ENCODE assay signal across 8 cellular contexts in the genomic region with DNA sequence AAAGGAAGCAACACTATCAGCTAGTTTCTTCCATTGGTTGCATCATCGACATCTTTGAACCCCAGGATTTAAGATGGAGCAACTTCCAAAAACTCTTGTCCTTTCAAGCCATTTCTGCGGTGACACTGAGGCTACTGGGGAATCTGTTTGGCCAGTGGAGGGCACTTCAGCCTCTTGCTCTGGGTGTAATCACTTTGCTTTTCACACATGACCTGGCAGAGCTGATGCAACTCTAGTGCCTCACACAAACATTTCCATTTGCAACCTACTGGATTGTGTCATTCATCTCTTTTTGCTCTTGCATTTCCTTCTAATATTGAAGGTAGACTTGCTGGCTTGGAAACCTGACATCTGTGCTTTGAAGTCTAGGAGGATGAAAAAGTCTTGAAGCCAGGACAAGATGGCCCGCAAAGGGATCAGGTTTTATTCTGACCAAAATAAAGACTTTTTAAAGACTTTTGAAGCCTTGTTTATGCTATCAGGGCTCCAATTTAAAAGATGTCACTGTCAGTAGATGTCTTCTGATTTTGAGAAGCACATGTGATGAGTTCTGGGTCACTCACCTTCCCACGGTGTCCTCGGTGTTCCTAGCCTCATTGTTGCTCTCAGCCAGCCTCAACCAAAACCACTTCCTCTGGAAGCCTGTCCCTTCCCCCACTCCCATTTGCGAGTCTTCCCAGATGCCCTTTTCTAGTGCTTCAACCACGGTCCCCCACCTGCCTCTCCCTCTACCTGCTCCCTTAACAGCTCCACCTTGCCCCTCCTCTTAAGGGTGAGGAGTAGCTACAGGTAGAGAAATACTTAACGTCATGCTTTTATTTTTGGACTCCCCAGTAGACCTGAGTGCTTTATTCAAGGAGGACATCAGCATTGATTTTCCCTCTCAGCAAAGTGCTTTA.
DNase-seq lines count a peak whose midpoint lies in the region; ATAC-seq and TF ChIP-seq lines count a peak whose summit lies in the region.

No MANE protein-coding gene starts in this region.

- H3K27me3 ChIP-seq in iPS DF 6.9 (ENCODE audit: control insufficient read depth, insufficient read depth, low read length) (no peaks in the 10 kb centered on the region), thyroid gland (no peaks in the 10 kb centered on the region)

- no peaks in the 10 kb centered on the region for H3K4me1 ChIP-seq in iPS DF 6.9 (ENCODE audit: control insufficient read depth, insufficient read depth, low read length)
- H3K4me1 ChIP-seq in thyroid gland = peaks cover 6 to 9% of the 10 kb centered on the region in 2 donors

- H3K36me3 ChIP-seq in iPS DF 6.9 (ENCODE audit: control insufficient read depth, insufficient read depth, low read length) (no peaks in the 10 kb centered on the region), thyroid gland (no peaks in the 10 kb centered on the region)

- ATAC-seq in GM21576 (IDR thresholded peaks at IDR 0.05; ENCODE audit: unreplicated experiment) = peak; percentile 75

- no peaks in the 10 kb centered on the region for H3K36me3 Mint-ChIP-seq in Calu3 (ENCODE audit: insufficient read depth, unreplicated experiment)

- CTCF ChIA-PET in Calu3 (lab: Charles Lee) = interaction anchor here (0.9 to 1.5 kb wide), 2 partner anchors 10 to 119 kb away, joined by 3 to 6 read pairs; no protein-coding TSS in a partner anchor

- no peak overlapping the region for H3K4me3 ChIP-seq in iPS DF 6.9 (ENCODE audit: low read length)
- no peak overlapping the region for H3K4me3 ChIP-seq in thyroid gland (replicated peaks in 1 of 3)

- H3K9me3 Mint-ChIP-seq in Calu3 (ENCODE audit: low read depth, unreplicated experiment) = no peaks in the 10 kb centered on the region

- no peak for TF ChIP-seq POLR2A in thyroid gland (IDR thresholded peaks at IDR 0.05)

- WGBS in iPS DF 6.9 (ENCODE audit: insufficient coverage, insufficient read length) = no CpG with 5 or more reads among the region's 8 CpGs
- 43 to 46% methylated on average over 8 of the region's 8 CpGs for WGBS in thyroid gland, 2 donors

- no TSS peak for BruUV-seq in Calu3 (replicated peaks; lab: Mats Ljungman, UMichigan)

- H3K27me3 Mint-ChIP-seq in Calu3 (ENCODE audit: unreplicated experiment) = no peaks in the 10 kb centered on the region

- peak; percentile 55 for DNase-seq in Calu3
- peak; percentile 37 for DNase-seq in NCI-H1694 treated with DMSO at 0.1 percent for 48 hours (lab: John Stamatoyannopoulos, UW)
- peak in 42 of 58 donors; percentile 1 to 59 (median 15) for DNase-seq in anterior cingulate cortex (lab: John Stamatoyannopoulos, UW)
- DNase-seq in iPS DF 6.9 (ENCODE audit: low read depth, low spot score) = peak; percentile 45
- peak; percentile 83 to 86 for DNase-seq in thyroid gland
- DNase-seq in effector CD8-positive, alpha-beta T cell (lab: John Stamatoyannopoulos, UW) = no peak
- no peak for DNase-seq in ecto neural progenitor cell (ENCODE audit: low spot score)

- no peaks in the 10 kb centered on the region for H3K9me3 ChIP-seq in iPS DF 6.9 (ENCODE audit: control insufficient read depth, insufficient read depth, low read length)
- no peaks in the 10 kb centered on the region for H3K9me3 ChIP-seq in thyroid gland

- peaks cover 40% of the 10 kb centered on the region for H3K4me1 Mint-ChIP-seq in Calu3 (ENCODE audit: low read depth, unreplicated experiment)

- H3K27ac ChIP-seq in iPS DF 6.9 (ENCODE audit: low read length) (no peak overlapping the region), thyroid gland (no peak overlapping the region)

- intact Hi-C loops in Calu3 (cut with micrococcal nuclease; ENCODE audit: unreplicated experiment) = no loop called here
- intact Hi-C loops in thyroid gland (cut with DNase I) = loop anchor here (10.0 kb wide), 1 partner anchor 73 kb away; the partner anchor contains the start of gene KCNE4

- peak overlapping the region; percentile 83 for H3K27ac Mint-ChIP-seq in Calu3 (ENCODE audit: unreplicated experiment)

- no peak for TF ChIP-seq CTCF in Calu3 (IDR thresholded peaks at IDR 0.05; ENCODE audit: unreplicated experiment)
- TF ChIP-seq CTCF in thyroid gland (IDR thresholded peaks at IDR 0.05) = peak in 5 of 6 experiments; percentile 20 to 77 (median 68)

- no peak overlapping the region for H3K4me3 Mint-ChIP-seq in Calu3 (ENCODE audit: low read depth, unreplicated experiment)

Comparison
In these comparisons a context has a peak if more than half of its experiments do, and no peak if none do; other contexts are left out.
1. DNase-seq: peak in Calu3 (single experiment), NCI-H1694 treated with DMSO at 0.1 percent for 48 hours (single experiment), anterior cingulate cortex (42 of 58), iPS DF 6.9 (single experiment) and thyroid gland (2 of 2); none in effector CD8-positive, alpha-beta T cell (single experiment) and ecto neural progenitor cell (single experiment).